17 cellular contexts compared by ENCODE assay signal in genomic region chr5:123080215-123080614, GRCh38. TPM values are rescaled to one million over a fixed set of nuclear protein-coding genes. Genes with fewer than 3 reads are reported as not detected.
A peak's percentile ranks its signal among the peaks of the same experiment; 100 is the strongest.
DNase-seq lines count a peak whose midpoint lies in the region; ATAC-seq and TF ChIP-seq lines count a peak whose summit lies in the region.
"Had no signal": no experiment of that assay in that cellular context is flagged by ENCODE, and none has a peak within 500 bp of the region (broad histone marks: within the 10 kb centered on the region; RNA-seq: fewer than 3 reads in every experiment).

No MANE protein-coding gene starts in this region.

- H3K9me3 ChIP-seq in PC-3 (ENCODE audit: low read length): no peaks in the 10 kb centered on the region
- H3K9me3 ChIP-seq: BLaER1 treated with 17β-estradiol and CSF1 and Interleukin-3, amounts not matched to agents 10 nM and 100 nM; HAP-1 had no signal

- no TSS peak for BruUV-seq in PC-3 (replicated peaks; lab: Mats Ljungman, UMichigan)

- H3K4me3 ChIP-seq in PC-3 (ENCODE audit: low read length): no peak overlapping the region
- H3K4me3 ChIP-seq: BLaER1 treated with 17β-estradiol and CSF1 and Interleukin-3, amounts not matched to agents 10 nM and 100 nM; HAP-1 had no signal

- no peaks in the 10 kb centered on the region for H3K36me3 ChIP-seq in PC-3 (ENCODE audit: low read depth, low read length)
- H3K36me3 ChIP-seq: BLaER1 treated with 17β-estradiol and CSF1 and Interleukin-3, amounts not matched to agents 10 nM and 100 nM; HAP-1 had no signal

- ATAC-seq in PC-3 (peak; percentile 24; the same call in 1 of the 2 replicates), foreskin keratinocyte (peak; percentile 82), GM21529 (IDR thresholded peaks at IDR 0.05; ENCODE audit: unreplicated experiment) (no peak), GM19452 (IDR thresholded peaks at IDR 0.05; ENCODE audit: unreplicated experiment) (no peak)

- intact Hi-C loops in activated CD4-positive, alpha-beta T cell treated with anti-CD3 and anti-CD28 coated beads, Interleukin-2, amount 10 ng/mL, durations not matched to agents 24 days and 14 days (cut with micrococcal nuclease): no loop called here
- intact Hi-C loops in PC-3 (cut with micrococcal nuclease): no loop called here

- H3K36me3 Mint-ChIP-seq in activated CD4-positive, alpha-beta T cell treated with anti-CD3 and anti-CD28 coated beads, Interleukin-2, amount 10 ng/mL, durations not matched to agents 24 days and 14 days (ENCODE audit: low read depth): no peaks in the 10 kb centered on the region

- H2AFZ ChIP-seq in PC-3 (ENCODE audit: low read length): no peak overlapping the region

- CTCF ChIA-PET in PC-3 (lab: Charles Lee): no interaction called here

- no peaks in the 10 kb centered on the region for H3K4me1 ChIP-seq in PC-3 (ENCODE audit: insufficient read depth, low read length)
- no peaks in the 10 kb centered on the region for H3K4me1 ChIP-seq in foreskin keratinocyte
- H3K4me1 ChIP-seq: BLaER1 treated with 17β-estradiol and CSF1 and Interleukin-3, amounts not matched to agents 10 nM and 100 nM; HAP-1 had no signal

- no peaks in the 10 kb centered on the region for H3K79me2 ChIP-seq in PC-3 (ENCODE audit: low read length)

- peak; percentile 26 for DNase-seq in activated CD4-positive, alpha-beta T cell treated with anti-CD3 and anti-CD28 coated beads, Interleukin-2, amount 10 ng/mL, durations not matched to agents 24 days and 14 days
- DNase-seq in activated CD4-positive, alpha-beta T cell treated with anti-CD3 and anti-CD28 coated beads for 1 hour: no peak
- peak; percentile 7 for DNase-seq in PC-3
- DNase-seq in foreskin keratinocyte: no peak
- DNase-seq in SHP77 (lab: John Stamatoyannopoulos, UW): no peak
- DNase-seq: 8988T; ACHN; Calu3; CD4-positive, alpha-beta T cell; DMS 273 treated with DMSO at 0.1 percent for 48 hours; DMS79 treated with DMSO at 0.1 percent for 48 hours; EL; HFFc6 had no signal

- POLR2A ChIA-PET in PC-3 (lab: Charles Lee; ENCODE audit: unreplicated experiment): no interaction called here

- no peak overlapping the region for H3K4me3 Mint-ChIP-seq in activated CD4-positive, alpha-beta T cell treated with anti-CD3 and anti-CD28 coated beads, Interleukin-2, amount 10 ng/mL, durations not matched to agents 24 days and 14 days
- H3K4me3 Mint-ChIP-seq: CD4-positive, alpha-beta T cell; HFFc6 had no signal

- H3K9ac ChIP-seq in PC-3 (ENCODE audit: low read length): no peak overlapping the region
- H3K9ac ChIP-seq: BLaER1 treated with 17β-estradiol and CSF1 and Interleukin-3, amounts not matched to agents 10 nM and 100 nM had no signal

- H3K27me3 ChIP-seq in PC-3 (ENCODE audit: low read length) (peaks cover 35% of the 10 kb centered on the region), foreskin keratinocyte (peaks cover 77% of the 10 kb centered on the region)

- no peak overlapping the region for H3K27ac ChIP-seq in PC-3 (ENCODE audit: low read length)
- no peak overlapping the region for H3K27ac ChIP-seq in foreskin keratinocyte
- H3K27ac ChIP-seq: BLaER1 treated with 17β-estradiol and CSF1 and Interleukin-3, amounts not matched to agents 10 nM and 100 nM had no signal

- no peak overlapping the region for H3K27ac Mint-ChIP-seq in activated CD4-positive, alpha-beta T cell treated with anti-CD3 and anti-CD28 coated beads, Interleukin-2, amount 10 ng/mL, durations not matched to agents 24 days and 14 days
- H3K27ac Mint-ChIP-seq: CD4-positive, alpha-beta T cell; HFFc6 had no signal

- no peak overlapping the region for H3K4me2 ChIP-seq in PC-3 (ENCODE audit: low read length)
- H3K4me2 ChIP-seq: BLaER1 treated with 17β-estradiol and CSF1 and Interleukin-3, amounts not matched to agents 10 nM and 100 nM had no signal

- peaks cover 40% of the 10 kb centered on the region for H3K27me3 Mint-ChIP-seq in activated CD4-positive, alpha-beta T cell treated with anti-CD3 and anti-CD28 coated beads, Interleukin-2, amount 10 ng/mL, durations not matched to agents 24 days and 14 days

- H3K9me2 ChIP-seq in PC-3 (replicated peaks; ENCODE audit: low read length): no peaks in the 10 kb centered on the region

- no peaks in the 10 kb centered on the region for H4K20me1 ChIP-seq in PC-3 (ENCODE audit: low read length)
- H4K20me1 ChIP-seq: BLaER1 treated with 17β-estradiol and CSF1 and Interleukin-3, amounts not matched to agents 10 nM and 100 nM had no signal

- H3K4me1 Mint-ChIP-seq in activated CD4-positive, alpha-beta T cell treated with anti-CD3 and anti-CD28 coated beads, Interleukin-2, amount 10 ng/mL, durations not matched to agents 24 days and 14 days: no peaks in the 10 kb centered on the region

- H3F3A ChIP-seq in PC-3 (ENCODE audit: low read length, unreplicated experiment): no peaks in the 10 kb centered on the region

- peaks cover 1% of the 10 kb centered on the region for H3K9me3 Mint-ChIP-seq in activated CD4-positive, alpha-beta T cell treated with anti-CD3 and anti-CD28 coated beads, Interleukin-2, amount 10 ng/mL, durations not matched to agents 24 days and 14 days
- H3K9me3 Mint-ChIP-seq: CD4-positive, alpha-beta T cell; HFFc6 had no signal

- TF ChIP-seq CTCF in PC-3 (conservative IDR thresholded peaks at IDR 0.05; ENCODE audit: low read depth, low read length): no peak
- TF ChIP-seq CTCF in foreskin keratinocyte (conservative IDR thresholded peaks at IDR 0.05): no peak

RNA-seq across cellular contexts. Expression of gene PRDM6, which starts 8.8 kb away (rescaled TPM):
- not detected in 2 replicates for total RNA-seq in activated CD4-positive, alpha-beta T cell treated with anti-CD3 and anti-CD28 coated beads, Interleukin-2, amount 10 ng/mL, durations not matched to agents 24 days and 14 days
- not detected in 2 replicates for total RNA-seq in PC-3 (2014; rRNA removed)
- 0.07 TPM in 2 replicates for total RNA-seq in foreskin keratinocyte
- 0.01 TPM in 2 replicates for polyA plus RNA-seq in foreskin keratinocyte
- total RNA-seq: CD4-positive, alpha-beta T cell had no signal

RNA-seq across cellular contexts. Expression of gene PPIC, which starts 43.7 kb away (rescaled TPM):
- not detected in 2 replicates for total RNA-seq in activated CD4-positive, alpha-beta T cell treated with anti-CD3 and anti-CD28 coated beads, Interleukin-2, amount 10 ng/mL, durations not matched to agents 24 days and 14 days
- 8.8 and 14.6 TPM in 2 replicates for total RNA-seq in PC-3 (2014; rRNA removed)
- total RNA-seq in foreskin keratinocyte: 25.9 and 29.0 TPM in 2 replicates
- polyA plus RNA-seq in foreskin keratinocyte: 28.2 and 30.0 TPM in 2 replicates
- total RNA-seq: CD4-positive, alpha-beta T cell had no signal

Comparison
In these comparisons a context has a peak if more than half of its experiments do, and no peak if none do; other contexts are left out.
1. DNase-seq: peak in activated CD4-positive, alpha-beta T cell treated with anti-CD3 and anti-CD28 coated beads, Interleukin-2, amount 10 ng/mL, durations not matched to agents 24 days and 14 days (single experiment) and PC-3 (single experiment); none in activated CD4-positive, alpha-beta T cell treated with anti-CD3 and anti-CD28 coated beads for 1 hour (single experiment), foreskin keratinocyte (0 of 2) and SHP77 (0 of 2).
2. ATAC-seq: peak in PC-3 (single experiment) and foreskin keratinocyte (single experiment); none in GM21529 (single experiment) and GM19452 (single experiment).